ENCODE assay signal across 25 cellular contexts in the genomic region with DNA sequence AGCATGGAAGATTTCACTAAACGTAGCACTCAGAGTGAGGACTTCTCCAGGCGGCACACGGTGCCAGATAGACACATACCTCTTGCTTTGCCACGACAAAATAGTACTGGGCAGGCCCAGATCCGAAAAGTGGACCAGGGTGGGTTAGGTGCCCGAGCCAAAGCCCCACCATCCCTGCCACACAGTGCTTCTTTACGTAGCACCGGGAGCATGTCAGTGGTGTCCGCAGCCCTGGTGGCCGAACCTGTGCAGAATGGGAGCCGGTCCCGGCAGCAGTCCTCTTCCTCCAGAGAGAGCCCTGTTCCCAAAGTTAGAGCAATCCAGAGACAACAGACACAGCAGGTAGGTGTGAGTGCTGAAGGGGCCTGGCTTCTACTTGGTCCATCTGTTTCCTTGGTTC. TPM values are rescaled to one million over a fixed set of nuclear protein-coding genes. Genes with fewer than 3 reads are reported as not detected.
DNase-seq lines count a peak whose midpoint lies in the region; ATAC-seq, FAIRE-seq and TF ChIP-seq lines count a peak whose summit lies in the region.
"Had no signal": no experiment of that assay in that cellular context is flagged by ENCODE, and none has a peak within 500 bp of the region (broad histone marks: within the 10 kb centered on the region; RNA-seq: fewer than 3 reads in every experiment).

No MANE protein-coding gene starts in this region.

- H3K9me3 ChIP-seq in right atrium auricular region = no peaks in the 10 kb centered on the region
- no peaks in the 10 kb centered on the region for H3K9me3 ChIP-seq in kidney (ENCODE audit: control insufficient read depth in 1 of 2, low read length in 2 of 2)
- H3K9me3 ChIP-seq in Karpas-422 (ENCODE audit: low read length) = no peaks in the 10 kb centered on the region
- H3K9me3 ChIP-seq: A549; BE2C; BLaER1 treated with 17β-estradiol and CSF1 and Interleukin-3, amounts not matched to agents 10 nM and 100 nM had no signal

- H3K27ac ChIP-seq in right atrium auricular region (no peak overlapping the region), kidney (ENCODE audit: low read depth in 2 of 2, low read length in 2 of 2) (no peak overlapping the region), Karpas-422 (ENCODE audit: low read length) (no peak overlapping the region)
- H3K27ac ChIP-seq: A549; BLaER1 treated with 17β-estradiol and CSF1 and Interleukin-3, amounts not matched to agents 10 nM and 100 nM; GM23248 had no signal

- H3K4me2 ChIP-seq in Karpas-422 (ENCODE audit: low read depth, low read length, poor library complexity, severe bottlenecking) = no peak overlapping the region
- H3K4me2 ChIP-seq: A549; BLaER1 treated with 17β-estradiol and CSF1 and Interleukin-3, amounts not matched to agents 10 nM and 100 nM had no signal

- CTCF ChIA-PET in WTC11 (lab: Charles Lee) = interaction anchor here (1.5 kb wide), 1 partner anchor 44 kb away, joined by 4 read pairs; no protein-coding TSS in a partner anchor

- no peaks in the 10 kb centered on the region for H4K20me1 ChIP-seq in Karpas-422 (ENCODE audit: insufficient read depth, low read depth, low read length)
- H4K20me1 ChIP-seq: BLaER1 treated with 17β-estradiol and CSF1 and Interleukin-3, amounts not matched to agents 10 nM and 100 nM had no signal

- H3K36me3 ChIP-seq in right atrium auricular region (peaks cover 27% of the 10 kb centered on the region), kidney (ENCODE audit: control insufficient read depth in 1 of 2, insufficient read depth in 2 of 2, low read length in 2 of 2) (no peaks in the 10 kb centered on the region), Karpas-422 (ENCODE audit: insufficient read depth, low read length) (no peaks in the 10 kb centered on the region)
- H3K36me3 ChIP-seq: BE2C had no signal

- intact Hi-C loops in left ventricle myocardium superior (cut with micrococcal nuclease) = no loop called here
- intact Hi-C loops in kidney (cut with DNase I) = no loop called here

- in situ Hi-C loops in KBM-7 (cut with MboI; ENCODE audit: low pct_unique_long_range_greater_than_20kb, low sequenced_read_pairs) = no loop called here

- H3K9ac ChIP-seq in kidney (ENCODE audit: low read length in 2 of 2) (no peak overlapping the region), Karpas-422 (ENCODE audit: low read length) (no peak overlapping the region)
- H3K9ac ChIP-seq: BLaER1 treated with 17β-estradiol and CSF1 and Interleukin-3, amounts not matched to agents 10 nM and 100 nM; GM23248 had no signal

- peaks cover 18% of the 10 kb centered on the region; the same call in 1 of the 2 replicates for H3K36me3 Mint-ChIP-seq in WTC11
- H3K36me3 Mint-ChIP-seq: CD8-positive, alpha-beta memory T cell had no signal

- H3K27me3 Mint-ChIP-seq in WTC11 (ENCODE audit: low read depth) = no peaks in the 10 kb centered on the region
- H3K27me3 Mint-ChIP-seq: CD4-positive, alpha-beta T cell had no signal

- TF ChIP-seq CTCF in right atrium auricular region (IDR thresholded peaks at IDR 0.05) (no peak), WTC11 (IDR thresholded peaks at IDR 0.05) (no peak), kidney (IDR thresholded peaks at IDR 0.05; ENCODE audit: borderline replicate concordance, extremely low read depth, insufficient read depth) (no peak)

- no peaks in the 10 kb centered on the region for H3K9me2 ChIP-seq in Karpas-422 (replicated peaks; ENCODE audit: insufficient read depth, low read length)

- DNase-seq in left ventricle myocardium superior (no peak), right atrium auricular region (ENCODE audit: low spot score) (no peak), WTC11 (ENCODE audit: low spot score) (no peak), kidney (peak; percentile 42), Karpas-422 (no peak), KBM-7 (no peak), hippocampal formation (lab: John Stamatoyannopoulos, UW) (no peak)
- DNase-seq: 8988T; AML-193; BE2C; CD4-positive, alpha-beta T cell; CD8-positive, alpha-beta memory T cell; DMS 273 treated with DMSO at 0.1 percent for 48 hours; EL; GDM1; GM23248; H9 had no signal

- ATAC-seq in left ventricle myocardium superior (peak; percentile 20), WTC11 (peak; percentile 28; the same call in 1 of the 2 replicates)
- ATAC-seq: A549, GM12878, HCT116 had no signal

- POLR2A ChIA-PET in WTC11 (lab: Charles Lee) = no interaction called here

- H3K4me3 Mint-ChIP-seq in WTC11 = no peak overlapping the region
- H3K4me3 Mint-ChIP-seq: CD14-positive monocyte; CD4-positive, alpha-beta T cell; CD8-positive, alpha-beta memory T cell; H9 had no signal

- no peak overlapping the region for H3K4me3 ChIP-seq in right atrium auricular region
- no peak overlapping the region for H3K4me3 ChIP-seq in kidney (ENCODE audit: low read length in 2 of 2)
- no peak overlapping the region for H3K4me3 ChIP-seq in Karpas-422 (ENCODE audit: low read length)
- H3K4me3 ChIP-seq: A549; BLaER1 treated with 17β-estradiol and CSF1 and Interleukin-3, amounts not matched to agents 10 nM and 100 nM; GM12878; GM23248 had no signal

- no peaks in the 10 kb centered on the region for H3K79me2 ChIP-seq in Karpas-422 (ENCODE audit: low read length)

- H2AFZ ChIP-seq in Karpas-422 (ENCODE audit: low read length) = no peak overlapping the region
- H2AFZ ChIP-seq: GM23248 had no signal

- no peak for FAIRE-seq in kidney (lab: Jason Lieb, UNC)
- FAIRE-seq: A549, D721Med, GM12878, GM19239 had no signal

- no peak overlapping the region for H3K27ac Mint-ChIP-seq in WTC11
- H3K27ac Mint-ChIP-seq: CD14-positive monocyte; CD4-positive, alpha-beta T cell had no signal

- H3K4me1 ChIP-seq in right atrium auricular region (peaks cover 0 to 11% of the 10 kb centered on the region in 2 donors), kidney (ENCODE audit: control insufficient read depth in 1 of 2, insufficient read depth in 1 of 2, low read depth in 1 of 2, low read length in 2 of 2) (no peaks in the 10 kb centered on the region), Karpas-422 (ENCODE audit: low read length) (no peaks in the 10 kb centered on the region)
- H3K4me1 ChIP-seq: A549, BE2C had no signal

- H3K27me3 ChIP-seq in right atrium auricular region (no peaks in the 10 kb centered on the region), Karpas-422 (ENCODE audit: low read length) (no peaks in the 10 kb centered on the region)
- H3K27me3 ChIP-seq: BE2C; BLaER1 treated with 17β-estradiol and CSF1 and Interleukin-3, amounts not matched to agents 10 nM and 100 nM had no signal

- no peaks in the 10 kb centered on the region for H3K9me3 Mint-ChIP-seq in WTC11
- H3K9me3 Mint-ChIP-seq: CD4-positive, alpha-beta T cell; CD8-positive, alpha-beta memory T cell; H9 had no signal

- H3K4me1 Mint-ChIP-seq in WTC11 = peaks cover 10% of the 10 kb centered on the region
- H3K4me1 Mint-ChIP-seq: CD14-positive monocyte; CD8-positive, alpha-beta memory T cell had no signal

TF ChIP-seq in WTC11, 78 proteins besides CTCF, POLR2A, EP300 and RAD21:
- TF ChIP-seq SMAD4 (CRISPR knock-in tag; IDR thresholded peaks at IDR 0.05) (no peak), TP53 (CRISPR knock-in tag; IDR thresholded peaks at IDR 0.05) (no peak)
- TF ChIP-seq, protein P1, sequence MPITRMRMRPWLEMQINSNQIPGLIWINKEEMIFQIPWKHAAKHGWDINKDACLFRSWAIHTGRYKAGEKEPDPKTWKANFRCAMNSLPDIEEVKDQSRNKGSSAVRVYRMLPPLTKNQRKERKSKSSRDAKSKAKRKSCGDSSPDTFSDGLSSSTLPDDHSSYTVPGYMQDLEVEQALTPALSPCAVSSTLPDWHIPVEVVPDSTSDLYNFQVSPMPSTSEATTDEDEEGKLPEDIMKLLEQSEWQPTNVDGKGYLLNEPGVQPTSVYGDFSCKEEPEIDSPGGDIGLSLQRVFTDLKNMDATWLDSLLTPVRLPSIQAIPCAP (CRISPR knock-in tag; IDR thresholded peaks at IDR 0.05) = no peak
TF ChIP-seq in WTC11: peak in this region for 0.

RNA-seq across cellular contexts. Expression of a gene that starts 38.6 kb away (rescaled TPM):
- total RNA-seq in left ventricle myocardium superior (not detected), right atrium auricular region (under 1 TPM in 1 of 2 donors, not detected in 1; 0.48 TPM), WTC11 (2021) (not detected in 3 replicates), kidney (0.47 TPM)
- polyA plus RNA-seq in kidney (ENCODE audit: insufficient read depth, low read depth, low replicate concordance) = not detected
- total RNA-seq in Karpas-422 (2014; rRNA removed; shearing (Covaris generic); ENCODE audit: low replicate concordance) = not detected in 2 replicates
- total RNA-seq: CD4-positive, alpha-beta T cell; CD8-positive, alpha-beta memory T cell; GM12878; GM23248; H4; H9 had no signal
- polyA plus RNA-seq: A549; CD14-positive monocyte; CD8-positive, alpha-beta memory T cell; GM12878; GM23248 had no signal

RNA-seq across cellular contexts. Expression of a gene that starts 54.7 kb away (rescaled TPM):
- total RNA-seq in left ventricle myocardium superior = not detected
- under 1 TPM in 1 of 2 donors, not detected in 1; 0.33 TPM for total RNA-seq in right atrium auricular region
- total RNA-seq in WTC11 (2021) = not detected in 3 replicates
- total RNA-seq in kidney = not detected
- not detected for polyA plus RNA-seq in kidney (ENCODE audit: insufficient read depth, low read depth, low replicate concordance)
- 0.18 and 0.26 TPM in 2 replicates for total RNA-seq in Karpas-422 (2014; rRNA removed; shearing (Covaris generic); ENCODE audit: low replicate concordance)
- total RNA-seq: CD4-positive, alpha-beta T cell; CD8-positive, alpha-beta memory T cell; GM12878; GM23248; H4; H9 had no signal
- polyA plus RNA-seq: A549; CD14-positive monocyte; CD8-positive, alpha-beta memory T cell; GM12878; GM23248 had no signal
